ENCODE assay signal across 11 cellular contexts in genomic region chr3:141477224-141477623, GRCh38. TPM values are rescaled to one million over a fixed set of nuclear protein-coding genes. Genes with fewer than 3 reads are reported as not detected.
DNase-seq lines count a peak whose midpoint lies in the region; ATAC-seq, FAIRE-seq and TF ChIP-seq lines count a peak whose summit lies in the region.
"Had no signal": no experiment of that assay in that cellular context is flagged by ENCODE, and none has a peak within 500 bp of the region (broad histone marks: within the 10 kb centered on the region; RNA-seq: fewer than 3 reads in every experiment).

No MANE protein-coding gene starts in this region.

- CTCF ChIA-PET in Calu3 (lab: Charles Lee) (interaction anchor here (0.9 to 1.0 kb wide), 2 partner anchors 14 to 17 kb away, joined by 3 read pairs; no protein-coding TSS in a partner anchor), K562 (lab: Yijun Ruan, JAX; ENCODE audit: low intra/inter-chr PET ratio) (no interaction called here)

- TF ChIP-seq POLR2A in K562 (conservative IDR thresholded peaks at IDR 0.05), result no peak

- H3K4me2 ChIP-seq in K562 (ENCODE audit: insufficient read depth, low read length), result peak overlapping the region; percentile 52; the same call in 1 of the 2 replicates

- FAIRE-seq in K562 (lab: Jason Lieb, UNC), result peak; percentile 46

- H3K36me3 Mint-ChIP-seq in Calu3 (ENCODE audit: insufficient read depth, unreplicated experiment), result no peaks in the 10 kb centered on the region

- intact Hi-C loops in Calu3 (cut with micrococcal nuclease; ENCODE audit: unreplicated experiment) (no loop called here), K562 (cut with micrococcal nuclease) (no loop called here)

- H3K79me2 ChIP-seq in K562 (ENCODE audit: control insufficient read depth, insufficient read depth, low read length), result no peaks in the 10 kb centered on the region

- no peak overlapping the region for H3K27ac ChIP-seq in HUES6 (ENCODE audit: low read depth, low read length)
- no peak overlapping the region for H3K27ac ChIP-seq in K562 (ENCODE audit: extremely low read depth, low read depth, low read length)
- H3K27ac ChIP-seq in lung (ENCODE audit: low read depth in 1 of 2, low read length in 1 of 2), result no peak overlapping the region

- H3K4me1 ChIP-seq in HUES6 (ENCODE audit: control insufficient read depth, insufficient read depth, low read length) (no peaks in the 10 kb centered on the region), K562 (replicated peaks in 1 of 2; ENCODE audit: control insufficient read depth in 2 of 2, insufficient read depth in 2 of 2, low read length in 2 of 2) (peaks cover 3 to 9% of the 10 kb centered on the region in 2 experiments; a peak in 2 of 5 replicates), lung (ENCODE audit: control insufficient read depth in 2 of 2, insufficient read depth in 2 of 2, low read length in 2 of 2) (no peaks in the 10 kb centered on the region)

- no peak overlapping the region for H3K4me3 ChIP-seq in HUES6 (ENCODE audit: low read depth, low read length)
- no peak overlapping the region for H3K4me3 ChIP-seq in K562
- no peak overlapping the region for H3K4me3 ChIP-seq in lung

- ATAC-seq in K562, result peak; percentile 80
- peak; percentile 69 for ATAC-seq in lung (ENCODE audit: insufficient read depth, low FRiP score)
- ATAC-seq in GM21528 (IDR thresholded peaks at IDR 0.05; ENCODE audit: low FRiP score, unreplicated experiment), result no peak

- H3K27me3 Mint-ChIP-seq in Calu3 (ENCODE audit: unreplicated experiment), result no peaks in the 10 kb centered on the region

- H3K4me3 Mint-ChIP-seq in Calu3 (ENCODE audit: low read depth, unreplicated experiment), result no peak overlapping the region
- H3K4me3 Mint-ChIP-seq: activated naive CD4-positive, alpha-beta T cell treated with anti-CD3 and anti-CD28 coated beads for 36 hours had no signal

- H3K9me3 ChIP-seq in HUES6 (ENCODE audit: control insufficient read depth, insufficient read depth, low read depth, low read length) (peaks cover 2% of the 10 kb centered on the region; the same call in 1 of the 2 replicates), K562 (replicated peaks; ENCODE audit: control insufficient read depth, insufficient read depth, low read depth, low read length) (no peaks in the 10 kb centered on the region), lung (ENCODE audit: control insufficient read depth in 2 of 2, insufficient read depth in 1 of 2, low read length in 1 of 2) (no peaks in the 10 kb centered on the region)

- 0 out of 4 replicates have a peak, but pooled peaks of 1 of the 2 experiments have one; percentile 4 for TF ChIP-seq RAD21 in K562 (CRISPR knock-in tag; conservative IDR thresholded peaks at IDR 0.05 in 1 of 2, IDR thresholded peaks at IDR 0.05 in 1 of 2)

- H4K20me1 ChIP-seq in K562 (replicated peaks; ENCODE audit: control insufficient read depth, insufficient read depth, low read length), result no peaks in the 10 kb centered on the region

- H2AFZ ChIP-seq in K562 (ENCODE audit: low read depth, low read length), result peak overlapping the region; percentile 66

- H3K36me3 ChIP-seq in HUES6 (ENCODE audit: control insufficient read depth, insufficient read depth, low read length) (no peaks in the 10 kb centered on the region), K562 (ENCODE audit: control insufficient read depth, insufficient read depth, low read length) (no peaks in the 10 kb centered on the region), lung (ENCODE audit: control insufficient read depth in 2 of 2, insufficient read depth in 2 of 2, low read length in 2 of 2) (no peaks in the 10 kb centered on the region)

- BruUV-seq in Calu3 (replicated peaks; lab: Mats Ljungman, UMichigan), result no TSS peak
- no TSS peak for BruUV-seq in K562 (replicated peaks; lab: Mats Ljungman, UMichigan)

- H3K9ac ChIP-seq in HUES6 (ENCODE audit: low read length) (peak overlapping the region; percentile 12), K562 (ENCODE audit: insufficient read depth in 1 of 2, low read depth in 2 of 2, low read length in 2 of 2) (no peak overlapping the region)

- H3K9me1 ChIP-seq in K562 (ENCODE audit: control insufficient read depth, insufficient read depth, low read length), result no peaks in the 10 kb centered on the region

- H3K27ac Mint-ChIP-seq in Calu3 (ENCODE audit: unreplicated experiment), result no peak overlapping the region
- H3K27ac Mint-ChIP-seq: activated naive CD4-positive, alpha-beta T cell treated with anti-CD3 and anti-CD28 coated beads for 36 hours; progenitor cell of endocrine pancreas had no signal

- in situ Hi-C loops in K562 (cut with MboI), result loop anchor here (10.0 kb wide), 1 partner anchor 168 kb away; no protein-coding TSS in a partner anchor

- DNase-seq in Calu3, result peak; percentile 78
- peak in 2 of 4 experiments; percentile 56 to 66 for DNase-seq in K562 (ENCODE audit: extremely low read depth in 1 of 4, low spot score in 3 of 4)
- DNase-seq in lung (ENCODE audit: low spot score), result no peak
- DNase-seq in activated gamma-delta T cell (lab: John Stamatoyannopoulos, UW), result no peak
- no peak for DNase-seq in NCI-H526 (lab: John Stamatoyannopoulos, UW)
- DNase-seq in stimulated activated CD4-positive, alpha-beta T cell treated with anti-CD3 and anti-CD28 coated beads, Interleukin-4, amount 100 ng/mL, for 1 hour, result no peak
- DNase-seq: activated naive CD4-positive, alpha-beta T cell treated with anti-CD3 and anti-CD28 coated beads for 36 hours; T-helper 9 cell had no signal

- H3K27me3 ChIP-seq in HUES6 (ENCODE audit: control insufficient read depth, insufficient read depth, low read length) (no peaks in the 10 kb centered on the region), K562 (ENCODE audit: control insufficient read depth in 2 of 2, insufficient read depth in 2 of 2, low read length in 2 of 2) (no peaks in the 10 kb centered on the region), lung (ENCODE audit: control insufficient read depth, insufficient read depth) (no peaks in the 10 kb centered on the region)

- H3K4me1 Mint-ChIP-seq in Calu3 (ENCODE audit: low read depth, unreplicated experiment), result peaks cover 30% of the 10 kb centered on the region

- POLR2A ChIA-PET in K562 (lab: Yijun Ruan, JAX), result interaction anchor here (0.8 to 1.3 kb wide), 2 partner anchors 10 kb away, joined by 4 to 5 read pairs; no protein-coding TSS in a partner anchor

- no peak for TF ChIP-seq EP300 in K562 (IDR thresholded peaks at IDR 0.05; ENCODE audit: low read length)

- H3K9me3 Mint-ChIP-seq in Calu3 (ENCODE audit: low read depth, unreplicated experiment), result no peaks in the 10 kb centered on the region
- H3K9me3 Mint-ChIP-seq: activated naive CD4-positive, alpha-beta T cell treated with anti-CD3 and anti-CD28 coated beads for 36 hours had no signal

- WGBS in K562 (ENCODE audit: insufficient coverage, low coverage, missing lambda C conversion rate), result 6% methylated on average over 4 of the region's 4 CpGs
- 83 to 85% methylated on average over 4 of the region's 4 CpGs for WGBS in lung, 2 donors

- TF ChIP-seq CTCF in Calu3 (IDR thresholded peaks at IDR 0.05; ENCODE audit: unreplicated experiment), result no peak
- no peak for TF ChIP-seq CTCF in K562 (IDR thresholded peaks at IDR 0.05 in 2 of 3, conservative IDR thresholded peaks at IDR 0.05 in 1 of 3; ENCODE audit: insufficient read depth in 2 of 3, low read depth in 1 of 3, low read length in 3 of 3)
- no peak for TF ChIP-seq CTCF in lung (IDR thresholded peaks at IDR 0.05; ENCODE audit: control extremely low read depth, extremely low read depth)

TF ChIP-seq in K562, 482 proteins besides CTCF, POLR2A, EP300 and RAD21 (continues in another document):
- TF ChIP-seq POLR3A (IDR thresholded peaks at IDR 0.05; ENCODE audit: borderline replicate concordance, extremely low read depth, insufficient read depth, insufficient read length), result no peak
- TF ChIP-seq SIN3A (IDR thresholded peaks at IDR 0.05; ENCODE audit: borderline replicate concordance in 2 of 2, control insufficient read depth in 1 of 2, low read depth in 2 of 2, low read length in 2 of 2), result no peak
- no peak for TF ChIP-seq IRF2 (CRISPR knock-in tag; IDR thresholded peaks at IDR 0.05)
- no peak for TF ChIP-seq HMGN3 (IDR thresholded peaks at IDR 0.05; ENCODE audit: borderline replicate concordance, extremely low read depth, insufficient read length, low read depth, low read length)
- TF ChIP-seq ARID3B (CRISPR knock-in tag; IDR thresholded peaks at IDR 0.05; ENCODE audit: borderline replicate concordance), result no peak
- TF ChIP-seq EGR1 (conservative IDR thresholded peaks at IDR 0.05), result no peak
- no peak for TF ChIP-seq ZZZ3 (IDR thresholded peaks at IDR 0.05)

RNA-seq across cellular contexts. Expression of gene RASA2, which starts 9.6 kb away (rescaled TPM):
- total RNA-seq in Calu3 (2022), result 29.2 and 37.4 TPM in 2 replicates
- 7.2 and 29.1 TPM in 2 replicates for total RNA-seq in K562 (2011; cell fraction: chromatin; rRNA removed; ENCODE audit: low replicate concordance)
- total RNA-seq in K562 (2011; cell fraction: nucleolus; rRNA removed), result 4.7 and 8.2 TPM in 2 replicates
- 9.2 and 13.4 TPM in 2 replicates for total RNA-seq in K562 (2011; cell fraction: nucleoplasm; rRNA removed)
- total RNA-seq in K562 (2014; rRNA removed), result 6.1 and 6.6 TPM in 2 replicates
- total RNA-seq in K562 (2014; rRNA removed; fragmentation: Illumina TruSeq; extraction: Trizol), result 12.8 and 13.4 TPM in 2 replicates
- 10.0 and 11.3 TPM in 2 replicates for total RNA-seq in K562 (2015; rRNA removed; fragmentation: Illumina TruSeq; extraction: Trizol)
- 10.4 and 14.1 TPM in 2 replicates for total RNA-seq in K562 (2021)
- polyA plus RNA-seq in K562 (2011; rRNA removed), result 7.6 and 9.5 TPM in 2 replicates
- polyA plus RNA-seq in K562 (2011; cell fraction: cytosol; rRNA removed), result 1.2 and 2.7 TPM in 2 replicates
- 7.1 and 10.2 TPM in 2 replicates for polyA plus RNA-seq in K562 (2011; cell fraction: nucleus; rRNA removed)
- 4.0 and 5.3 TPM in 2 replicates for polyA plus RNA-seq in K562 (2012)
- 7.6 and 9.7 TPM in 2 replicates for polyA plus RNA-seq in K562 (2014; fragmentation: Illumina TruSeq; extraction: Trizol)
- polyA plus RNA-seq in K562 (2014; fragmentation: Nextera tagmentation; extraction: Ambion mirVana), result 1 to 10 TPM; 2.0 to 2.7 TPM
- 6.2 TPM in 2 replicates for polyA plus RNA-seq in K562 (2014; rRNA removed)
- polyA minus RNA-seq in K562 (2011; rRNA and poly(A)+ RNA removed), result 9.3 and 12.8 TPM in 2 replicates
- 4.0 and 4.8 TPM in 2 replicates for polyA minus RNA-seq in K562 (2011; cell fraction: cytosol; rRNA and poly(A)+ RNA removed)
- polyA minus RNA-seq in K562 (2011; cell fraction: nucleus; rRNA and poly(A)+ RNA removed), result 5.3 and 11.9 TPM in 2 replicates
- 10 to 100 TPM; 18.3 to 27.4 TPM for total RNA-seq in lung
- polyA plus RNA-seq in lung, result 1 to 10 TPM; 6.8 to 7.5 TPM
